ENCODE assay signal across 8 cellular contexts in genomic region chr5:115543931-115544370, GRCh38. TPM values are rescaled to one million over a fixed set of nuclear protein-coding genes. Genes with fewer than 3 reads are reported as not detected.
DNase-seq lines count a peak whose midpoint lies in the region; ATAC-seq and TF ChIP-seq lines count a peak whose summit lies in the region.

No MANE protein-coding gene starts in this region.

- H3F3A ChIP-seq in OCI-LY1 (ENCODE audit: insufficient read depth, low read length) (no peaks in the 10 kb centered on the region), neural cell (ENCODE audit: insufficient read depth, low read length, poor library complexity, severe bottlenecking) (no peaks in the 10 kb centered on the region)

- peak overlapping the region; percentile 72 for H3K9ac ChIP-seq in OCI-LY1 (ENCODE audit: low read length)
- peak overlapping the region; percentile 94 for H3K9ac ChIP-seq in neural cell (ENCODE audit: low read length)

- H2AFZ ChIP-seq in OCI-LY1 (ENCODE audit: low read length): no peak overlapping the region
- H2AFZ ChIP-seq in neural cell (ENCODE audit: low read depth, low read length): peak overlapping the region; percentile 58

- H3K4me2 ChIP-seq in OCI-LY1 (ENCODE audit: low read length): peak overlapping the region; percentile 96
- H3K4me2 ChIP-seq in neural cell (ENCODE audit: low read length): peak overlapping the region; percentile 99

- ATAC-seq in HG02943 (IDR thresholded peaks at IDR 0.05; ENCODE audit: low read depth, unreplicated experiment): peak; percentile 47

- TF ChIP-seq RAD21 in neural cell (conservative IDR thresholded peaks at IDR 0.05): no peak

- peak overlapping the region; percentile 70 for H3K4me3 ChIP-seq in OCI-LY1 (ENCODE audit: low read depth, low read length, poor library complexity, severe bottlenecking)
- peak overlapping the region; percentile 83 for H3K4me3 ChIP-seq in fibroblast of villous mesenchyme (ENCODE audit: low read depth, low read length)
- peak overlapping the region; percentile 88 for H3K4me3 ChIP-seq in neural cell (ENCODE audit: low read length)

- TF ChIP-seq EP300 in neural cell (conservative IDR thresholded peaks at IDR 0.05; ENCODE audit: poor library complexity, severe bottlenecking): no peak

- DNase-seq in activated CD4-positive, CD25-positive, alpha-beta regulatory T cell (lab: John Stamatoyannopoulos, UW): peak in 3 of 4 experiments; percentile 15 to 38 (median 31)
- no peak for DNase-seq in activated CD4-positive, CD25-positive, alpha-beta regulatory T cell treated with anti-CD3 and anti-CD28 coated beads, Interleukin-2, amount 50 U/mL, for 72 hours
- DNase-seq in activated effector memory CD4-positive, alpha-beta T cell treated with Interleukin-2 at 50 U/mL for 16 hours: peak; percentile 40
- peak; percentile 76 for DNase-seq in fibroblast of villous mesenchyme (ENCODE audit: low read depth)
- peak; percentile 26 for DNase-seq in stromal cell of bone marrow (ENCODE audit: low read depth)

- H3K27ac ChIP-seq in OCI-LY1 (ENCODE audit: low read depth, low read length, poor library complexity, severe bottlenecking) (peak overlapping the region; percentile 71), neural cell (ENCODE audit: low read length) (peak overlapping the region; percentile 91)

- H3K9me3 ChIP-seq in OCI-LY1 (ENCODE audit: low read length) (peaks cover 6% of the 10 kb centered on the region), neural cell (ENCODE audit: low read length) (no peaks in the 10 kb centered on the region)

- H3K27me3 ChIP-seq in OCI-LY1 (ENCODE audit: insufficient read depth, low read length) (no peaks in the 10 kb centered on the region), neural cell (ENCODE audit: insufficient read depth, low read depth, low read length) (no peaks in the 10 kb centered on the region)

- H4K20me1 ChIP-seq in OCI-LY1 (ENCODE audit: insufficient read depth, low read length) (no peaks in the 10 kb centered on the region), neural cell (ENCODE audit: insufficient read depth) (peaks cover 7% of the 10 kb centered on the region)

- H3K79me2 ChIP-seq in OCI-LY1 (ENCODE audit: insufficient read depth, low read length) (peaks cover 50% of the 10 kb centered on the region), neural cell (replicated peaks; ENCODE audit: insufficient read depth, low read length) (peaks cover 50% of the 10 kb centered on the region)

- H3K9me2 ChIP-seq in OCI-LY1 (ENCODE audit: low read depth, low read length): no peaks in the 10 kb centered on the region
- no peaks in the 10 kb centered on the region for H3K9me2 ChIP-seq in neural cell (ENCODE audit: insufficient read depth, low read length)

- H3K36me3 ChIP-seq in OCI-LY1 (ENCODE audit: insufficient read depth, low read length) (peaks cover 44% of the 10 kb centered on the region), neural cell (ENCODE audit: insufficient read depth, low read length) (peaks cover 17% of the 10 kb centered on the region)

- peaks cover 36% of the 10 kb centered on the region for H3K4me1 ChIP-seq in OCI-LY1 (ENCODE audit: insufficient read depth, low read length, severe bottlenecking)

- no peak for TF ChIP-seq CTCF in OCI-LY1 (IDR thresholded peaks at IDR 0.05; ENCODE audit: low read length)
- TF ChIP-seq CTCF in fibroblast of villous mesenchyme (IDR thresholded peaks at IDR 0.05; ENCODE audit: insufficient read depth, low read depth, low read length): no peak
- TF ChIP-seq CTCF in neural cell (IDR thresholded peaks at IDR 0.05; ENCODE audit: poor library complexity, severe bottlenecking): no peak

TF ChIP-seq in neural cell, 6 proteins besides CTCF, POLR2A, EP300 and RAD21:
- TF ChIP-seq SMC3 (conservative IDR thresholded peaks at IDR 0.05; ENCODE audit: poor library complexity): no peak
- no peak for TF ChIP-seq REST (IDR thresholded peaks at IDR 0.05; ENCODE audit: borderline replicate concordance)
- TF ChIP-seq EZH2 (IDR thresholded peaks at IDR 0.05; ENCODE audit: borderline replicate concordance, insufficient read depth, low read length, poor library complexity, severe bottlenecking): no peak
- TF ChIP-seq TAF1 (IDR thresholded peaks at IDR 0.05; ENCODE audit: low read depth): no peak
- TF ChIP-seq POLR2AphosphoS5 (IDR thresholded peaks at IDR 0.05): no peak
TF ChIP-seq in neural cell: peak in this region for 0.

RNA-seq across cellular contexts. Expression of gene FEM1C, which starts 0.6 kb away (rescaled TPM):
- 11.3 and 17.3 TPM in 2 replicates for total RNA-seq in fibroblast of villous mesenchyme
- 15.1 and 16.4 TPM in 2 replicates for polyA plus RNA-seq in neural cell
- polyA minus RNA-seq in neural cell: 54.5 and 63.6 TPM in 2 replicates

RNA-seq across cellular contexts. Expression of gene TICAM2, which starts 58.3 kb away (rescaled TPM):
- 6.9 and 7.1 TPM in 2 replicates for total RNA-seq in fibroblast of villous mesenchyme
- not detected in 2 replicates for polyA plus RNA-seq in neural cell
- polyA minus RNA-seq in neural cell: not detected in 2 replicates
